ENCODE assay signal across 7 cellular contexts in the genomic region with DNA sequence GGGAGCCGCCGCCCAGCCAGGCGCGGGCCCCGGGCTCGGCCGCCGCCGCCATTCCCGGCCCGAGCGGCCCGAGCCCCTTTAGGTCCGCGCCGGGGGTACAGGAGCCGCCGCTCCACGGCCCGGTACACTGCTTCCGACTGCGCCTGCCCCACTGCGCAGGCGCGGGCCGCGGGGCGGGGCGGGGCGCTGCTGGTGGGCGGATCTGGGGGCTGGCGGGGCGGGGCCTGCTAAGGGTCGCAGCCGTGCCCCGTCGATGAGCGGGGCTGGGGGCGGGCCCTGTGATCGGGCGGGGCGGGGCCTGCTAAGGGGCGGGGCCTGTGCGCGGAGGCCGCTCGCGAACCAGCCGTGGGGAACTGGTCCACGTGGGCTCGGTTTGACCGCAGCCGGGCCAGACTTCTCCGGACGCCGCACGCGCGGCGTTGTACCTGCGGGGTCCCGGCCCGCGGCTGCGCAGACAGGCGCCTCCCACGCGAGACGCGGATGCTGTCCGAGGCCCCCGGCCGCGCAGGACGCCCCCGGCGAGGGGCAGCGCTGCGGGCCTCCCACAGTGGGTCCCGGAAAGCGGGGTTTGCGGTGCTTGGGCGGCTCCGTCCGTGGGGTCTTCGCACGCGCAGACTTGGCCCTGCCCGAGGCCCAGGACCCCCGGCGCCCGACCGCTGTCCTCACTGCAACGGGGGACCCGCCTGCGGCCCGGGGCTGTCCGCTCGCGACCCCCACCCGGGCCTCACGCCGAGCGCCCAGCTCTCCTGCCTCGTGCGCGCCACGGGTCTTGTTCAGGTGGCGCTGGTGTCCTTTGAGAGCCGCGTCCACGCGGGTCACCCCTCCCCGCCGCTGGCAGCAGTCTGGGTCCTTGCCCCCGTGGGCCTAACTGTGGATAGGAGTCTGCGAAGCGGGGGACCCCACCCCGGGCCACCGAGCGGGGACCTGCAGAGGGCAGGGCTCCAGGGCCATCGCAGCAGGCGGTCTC. TPM values are rescaled to one million over a fixed set of nuclear protein-coding genes. Genes with fewer than 3 reads are reported as not detected.
DNase-seq lines count a peak whose midpoint lies in the region; ATAC-seq and TF ChIP-seq lines count a peak whose summit lies in the region.

A gene with protein sequence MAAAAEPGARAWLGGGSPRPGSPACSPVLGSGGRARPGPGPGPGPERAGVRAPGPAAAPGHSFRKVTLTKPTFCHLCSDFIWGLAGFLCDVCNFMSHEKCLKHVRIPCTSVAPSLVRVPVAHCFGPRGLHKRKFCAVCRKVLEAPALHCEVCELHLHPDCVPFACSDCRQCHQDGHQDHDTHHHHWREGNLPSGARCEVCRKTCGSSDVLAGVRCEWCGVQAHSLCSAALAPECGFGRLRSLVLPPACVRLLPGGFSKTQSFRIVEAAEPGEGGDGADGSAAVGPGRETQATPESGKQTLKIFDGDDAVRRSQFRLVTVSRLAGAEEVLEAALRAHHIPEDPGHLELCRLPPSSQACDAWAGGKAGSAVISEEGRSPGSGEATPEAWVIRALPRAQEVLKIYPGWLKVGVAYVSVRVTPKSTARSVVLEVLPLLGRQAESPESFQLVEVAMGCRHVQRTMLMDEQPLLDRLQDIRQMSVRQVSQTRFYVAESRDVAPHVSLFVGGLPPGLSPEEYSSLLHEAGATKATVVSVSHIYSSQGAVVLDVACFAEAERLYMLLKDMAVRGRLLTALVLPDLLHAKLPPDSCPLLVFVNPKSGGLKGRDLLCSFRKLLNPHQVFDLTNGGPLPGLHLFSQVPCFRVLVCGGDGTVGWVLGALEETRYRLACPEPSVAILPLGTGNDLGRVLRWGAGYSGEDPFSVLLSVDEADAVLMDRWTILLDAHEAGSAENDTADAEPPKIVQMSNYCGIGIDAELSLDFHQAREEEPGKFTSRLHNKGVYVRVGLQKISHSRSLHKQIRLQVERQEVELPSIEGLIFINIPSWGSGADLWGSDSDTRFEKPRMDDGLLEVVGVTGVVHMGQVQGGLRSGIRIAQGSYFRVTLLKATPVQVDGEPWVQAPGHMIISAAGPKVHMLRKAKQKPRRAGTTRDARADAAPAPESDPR (minus strand): TSS at position 139 of the 967 bp plus-strand sequence. CDS start 87 bp downstream, at position 52.

- no peaks in the 10 kb centered on the region for H3K27me3 Mint-ChIP-seq in activated CD8-positive, alpha-beta T cell treated with anti-CD3 and anti-CD28 coated beads for 36 hours

- POLR2A ChIA-PET in activated CD8-positive, alpha-beta T cell treated with anti-CD3 and anti-CD28 coated beads for 36 hours (lab: Charles Lee), result interaction anchor here (1.0 to 1.4 kb wide), 3 partner anchors 13 to 42 kb away, joined by 3 to 6 read pairs (median 4); a partner anchor contains a TSS

- CTCF ChIA-PET in activated CD8-positive, alpha-beta T cell treated with anti-CD3 and anti-CD28 coated beads for 36 hours (lab: Charles Lee), result no interaction called here

- H3K36me3 Mint-ChIP-seq in activated CD8-positive, alpha-beta T cell treated with anti-CD3 and anti-CD28 coated beads for 36 hours (ENCODE audit: low read depth), result no peaks in the 10 kb centered on the region

- intact Hi-C loops in activated CD8-positive, alpha-beta T cell treated with anti-CD3 and anti-CD28 coated beads for 36 hours (cut with micrococcal nuclease), result no loop called here

- no peaks in the 10 kb centered on the region for H3K9me3 Mint-ChIP-seq in activated CD8-positive, alpha-beta T cell treated with anti-CD3 and anti-CD28 coated beads for 36 hours

- TF ChIP-seq POLR2A in GM18526 (IDR thresholded peaks at IDR 0.05; ENCODE audit: extremely low read depth, insufficient read length), result peak; percentile 43

- ATAC-seq in HG02938 (IDR thresholded peaks at IDR 0.05; ENCODE audit: unreplicated experiment), result peak; percentile 53
- peak; percentile 94 for ATAC-seq in activated CD8-positive, alpha-beta T cell treated with anti-CD3 and anti-CD28 coated beads for 36 hours

- H3K27ac Mint-ChIP-seq in activated CD8-positive, alpha-beta T cell treated with anti-CD3 and anti-CD28 coated beads for 36 hours, result peak within 1 kb of the TSS; percentile 8

- no peak for TF ChIP-seq CTCF in activated CD8-positive, alpha-beta T cell treated with anti-CD3 and anti-CD28 coated beads for 36 hours (IDR thresholded peaks at IDR 0.05)

- peaks cover 13% of the 10 kb centered on the region for H3K4me1 Mint-ChIP-seq in activated CD8-positive, alpha-beta T cell treated with anti-CD3 and anti-CD28 coated beads for 36 hours (ENCODE audit: low read depth)

- H3K4me3 Mint-ChIP-seq in activated CD8-positive, alpha-beta T cell treated with anti-CD3 and anti-CD28 coated beads for 36 hours, result peak within 1 kb of the TSS; percentile 58

- peak; percentile 23 for DNase-seq in NCI-H345 treated with DMSO at 0.1 percent for 48 hours (lab: John Stamatoyannopoulos, UW; ENCODE audit: unreplicated experiment)
- peak; percentile 86 for DNase-seq in activated CD8-positive, alpha-beta T cell treated with anti-CD3 and anti-CD28 coated beads for 36 hours
- peak; percentile 83 for DNase-seq in effector CD4-positive, alpha-beta T cell
- DNase-seq in lung microvascular endothelial cell (ENCODE audit: low read depth in 2 of 2), result peak; percentile 88 to 92
- peak; percentile 82 to 91 (median 88) for DNase-seq in stimulated activated CD4-positive, alpha-beta T cell treated with anti-CD3 and anti-CD28 coated beads, TNF-alpha, amount 100 ng/mL, for 1 hour (ENCODE audit: low read depth in 3 of 3, low spot score in 1 of 3)

RNA-seq across cellular contexts. Expression of the gene that starts here (rescaled TPM):
- 10 to 100 TPM; 14.3 to 16.7 TPM for total RNA-seq in activated CD8-positive, alpha-beta T cell treated with anti-CD3 and anti-CD28 coated beads for 36 hours
- total RNA-seq in lung microvascular endothelial cell, result 11.1 and 18.3 TPM in 2 replicates

Comparison
In these comparisons a context has a peak if more than half of its experiments do, and no peak if none do; other contexts are left out.
1. Peak in every context shown above with its lines: DNase-seq and ATAC-seq.
2. DNase-seq: peak in every context shown above with its lines; median percentile 90 in lung microvascular endothelial cell; 88 in stimulated activated CD4-positive, alpha-beta T cell treated with anti-CD3 and anti-CD28 coated beads, TNF-alpha, amount 100 ng/mL, for 1 hour; 86 in activated CD8-positive, alpha-beta T cell treated with anti-CD3 and anti-CD28 coated beads for 36 hours; 83 in effector CD4-positive, alpha-beta T cell; 23 in NCI-H345 treated with DMSO at 0.1 percent for 48 hours.